In genomic region chr10:101011517-101012423, GRCh38 we compare ENCODE assay signal across 4 cellular contexts.
DNase-seq lines count a peak whose midpoint lies in the region; ATAC-seq and TF ChIP-seq lines count a peak whose summit lies in the region.

No MANE protein-coding gene starts in this region.

- peak; percentile 30 for TF ChIP-seq CTCF in GM12873 (IDR thresholded peaks at IDR 0.05; ENCODE audit: insufficient read depth, low read depth, low read length, missing control alignments)

- DNase-seq in erythroblast (lab: John Stamatoyannopoulos, UW): peak; percentile 56 to 62

- no peak for ATAC-seq in GM21786 (IDR thresholded peaks at IDR 0.05; ENCODE audit: unreplicated experiment)
- ATAC-seq in HG03280 (IDR thresholded peaks at IDR 0.05; ENCODE audit: unreplicated experiment): no peak

- no peak for TF ChIP-seq POLR2A in erythroblast (IDR thresholded peaks at IDR 0.05; ENCODE audit: low read length)
